Comparison of ENCODE assay signal across 8 cellular contexts in genomic region chr5:88674262-88675158, GRCh38.
DNase-seq lines count a peak whose midpoint lies in the region; ATAC-seq lines count a peak whose summit lies in the region.

No MANE protein-coding gene starts in this region.

- no peaks in the 10 kb centered on the region for H3K36me3 ChIP-seq in SJSA1

- H3K27ac Mint-ChIP-seq in naive B cell: peak overlapping the region in 4 of 6 donors; percentile 86 to 94 (median 92)

- no peak overlapping the region; the same call in 1 of the 2 replicates for H3K27ac ChIP-seq in SJSA1

- no peaks in the 10 kb centered on the region for H3K9me3 ChIP-seq in SJSA1 (replicated peaks)

- in situ Hi-C loops in G401 (cut with HindIII; ENCODE audit: low sequenced_read_pairs): loop anchor here (25.0 kb wide), 1 partner anchor 537 kb away; no protein-coding TSS in a partner anchor

- H3K4me3 ChIP-seq in SJSA1: peak overlapping the region; percentile 14; the same call in 1 of the 2 replicates

- DNase-seq in G401 (ENCODE audit: low spot score) (peak; percentile 89), SJSA1 (ENCODE audit: low read depth in 1 of 2, low spot score in 2 of 2) (no peak), ecto neural progenitor cell (ENCODE audit: low spot score) (peak; percentile 70), naive B cell (peak; percentile 43), NCI-H226 (no peak), NCI-H2107 (lab: John Stamatoyannopoulos, UW) (no peak)

- H3K4me1 Mint-ChIP-seq in naive B cell: peaks cover 31 to 37% (median 36%) of the 10 kb centered on the region in 3 donors

- peak; percentile 62 for ATAC-seq in GM21360 (IDR thresholded peaks at IDR 0.05; ENCODE audit: unreplicated experiment)
- peak; percentile 50 for ATAC-seq in HG03575 (IDR thresholded peaks at IDR 0.05; ENCODE audit: extremely low read depth, insufficient number of reproducible peaks, low FRiP score, unreplicated experiment)
- ATAC-seq in naive B cell (ENCODE audit: low read depth in 2 of 2): peak; percentile 47 to 56

- peaks cover 18 to 25% of the 10 kb centered on the region in 2 donors for H3K36me3 Mint-ChIP-seq in naive B cell

- peaks cover 14% of the 10 kb centered on the region for H3K4me1 ChIP-seq in SJSA1 (replicated peaks)

- peaks cover 77 to 90% (median 82%) of the 10 kb centered on the region in 3 donors for H3K27me3 Mint-ChIP-seq in naive B cell

- peak overlapping the region; percentile 77 to 92 (median 84) for H3K4me3 Mint-ChIP-seq in naive B cell

- peaks cover 8 to 50% (median 35%) of the 10 kb centered on the region in 7 donors for H3K9me3 Mint-ChIP-seq in naive B cell

- no peaks in the 10 kb centered on the region for H3K27me3 ChIP-seq in SJSA1 (replicated peaks)

Comparison
In these comparisons a context has a peak if more than half of its experiments do, and no peak if none do; other contexts are left out.
1. DNase-seq: peak in G401 (single experiment), ecto neural progenitor cell (single experiment) and naive B cell (single experiment); none in SJSA1 (0 of 2), NCI-H226 (single experiment) and NCI-H2107 (single experiment).
2. Peak in every context shown above with its lines, with median percentiles within 50 percentile points of each other: ATAC-seq.